ENCODE assay signal across 8 cellular contexts in the genomic region with DNA sequence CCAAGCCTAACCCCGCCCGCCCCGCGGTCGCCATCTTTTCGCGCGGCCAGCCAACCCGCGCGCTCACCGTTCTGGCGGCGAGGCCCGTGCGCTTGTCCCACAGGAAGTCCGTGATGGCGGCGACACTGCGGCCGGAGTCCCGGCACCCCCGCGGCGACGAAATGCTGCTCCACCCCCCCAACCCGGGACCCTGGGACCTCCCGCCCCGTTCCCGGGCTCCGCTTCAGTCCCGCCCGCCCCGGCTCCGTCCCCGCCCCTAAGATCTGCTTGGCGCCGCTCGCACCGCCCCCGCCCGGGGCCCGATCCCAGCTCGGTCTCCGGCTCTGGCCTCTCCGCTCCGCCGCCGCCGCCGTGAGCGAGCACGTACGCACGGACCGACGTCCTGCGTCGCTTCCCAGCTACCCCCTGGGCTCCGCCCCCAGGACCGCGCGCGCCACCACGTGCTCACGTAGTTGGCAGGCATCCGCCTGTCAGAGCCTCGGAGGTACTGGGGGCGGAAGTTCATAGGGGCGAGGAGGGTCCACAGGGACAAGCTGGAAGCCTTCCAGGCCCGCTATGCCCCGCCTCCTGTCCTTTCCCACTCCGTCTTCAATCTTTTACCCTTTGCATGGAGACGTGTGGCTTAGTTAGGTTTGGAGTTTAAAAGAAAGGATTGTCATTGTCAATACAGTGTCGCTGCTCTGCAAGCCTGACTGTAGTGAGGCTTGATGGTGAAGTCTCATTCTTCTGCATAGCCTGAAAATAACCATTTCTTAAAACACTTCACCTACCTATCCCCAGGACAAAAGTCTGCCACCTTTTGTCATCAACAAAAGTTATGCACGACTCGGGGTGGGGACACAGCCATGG. TPM values are rescaled to one million over a fixed set of nuclear protein-coding genes. Genes with fewer than 3 reads are reported as not detected.
DNase-seq lines count a peak whose midpoint lies in the region; ATAC-seq and TF ChIP-seq lines count a peak whose summit lies in the region.

TSS of gene CLK2 (minus strand) at position 371 of the 849 bp plus-strand sequence. CDS start 2,527 bp downstream, outside the sequence.

- H3K36me3 ChIP-seq in BLaER1: peaks cover 35% of the 10 kb centered on the region

- peaks cover 50% of the 10 kb centered on the region for H3K4me1 Mint-ChIP-seq in activated CD4-positive, alpha-beta T cell treated with anti-CD3 and anti-CD28 coated beads, Interleukin-2, amount 10 ng/mL, durations not matched to agents 7 days and 5 days

- H3K9me3 Mint-ChIP-seq in activated CD4-positive, alpha-beta T cell treated with anti-CD3 and anti-CD28 coated beads, Interleukin-2, amount 10 ng/mL, durations not matched to agents 7 days and 5 days: no peaks in the 10 kb centered on the region

- H3K27me3 ChIP-seq in BLaER1: no peaks in the 10 kb centered on the region

- peak within 1 kb of the TSS; percentile 91 for H3K9ac ChIP-seq in BLaER1

- H3K4me3 Mint-ChIP-seq in activated CD4-positive, alpha-beta T cell treated with anti-CD3 and anti-CD28 coated beads, Interleukin-2, amount 10 ng/mL, durations not matched to agents 7 days and 5 days: peak within 1 kb of the TSS; percentile 80

- H3K36me3 Mint-ChIP-seq in activated CD4-positive, alpha-beta T cell treated with anti-CD3 and anti-CD28 coated beads, Interleukin-2, amount 10 ng/mL, durations not matched to agents 7 days and 5 days (ENCODE audit: low read depth): peaks cover 33% of the 10 kb centered on the region

- POLR2A ChIA-PET in activated CD4-positive, alpha-beta T cell treated with anti-CD3 and anti-CD28 coated beads, Interleukin-2, amount 10 ng/mL, durations not matched to agents 7 days and 5 days (lab: Charles Lee): interaction anchor here (0.5 kb wide), 1 partner anchor 291 kb away, joined by 4 read pairs; no protein-coding TSS in a partner anchor

- H3K4me2 ChIP-seq in BLaER1: peak within 1 kb of the TSS; percentile 86

- H3K4me1 ChIP-seq in BLaER1: peaks cover 37% of the 10 kb centered on the region

- H3K27ac ChIP-seq in BLaER1: peak within 1 kb of the TSS; percentile 88
- H3K27ac ChIP-seq in coronary artery: peak within 1 kb of the TSS; percentile 100

- H3K9me3 ChIP-seq in BLaER1: no peaks in the 10 kb centered on the region

- DNase-seq in NCI-H748 (lab: John Stamatoyannopoulos, UW; ENCODE audit: unreplicated experiment): peak; percentile 99
- peak; percentile 96 for DNase-seq in activated CD4-positive, alpha-beta T cell treated with anti-CD3 and anti-CD28 coated beads, Interleukin-2, amount 10 ng/mL, durations not matched to agents 7 days and 5 days
- DNase-seq in coronary artery (ENCODE audit: low spot score): peak; percentile 96
- DNase-seq in left kidney (ENCODE audit: low read depth, low spot score): peak; percentile 99
- peak; percentile 96 to 99 for DNase-seq in stimulated activated CD4-positive, alpha-beta T cell treated with anti-CD3 and anti-CD28 coated beads, Interleukin-2, amount 100 ng/mL, for 24 hours

- no peak for TF ChIP-seq CTCF in coronary artery (IDR thresholded peaks at IDR 0.05)

- peaks cover under 1% of the 10 kb centered on the region for H3K27me3 Mint-ChIP-seq in activated CD4-positive, alpha-beta T cell treated with anti-CD3 and anti-CD28 coated beads, Interleukin-2, amount 10 ng/mL, durations not matched to agents 7 days and 5 days

- H4K20me1 ChIP-seq in BLaER1: peaks cover 42% of the 10 kb centered on the region

- H3K4me3 ChIP-seq in BLaER1 (peak within 1 kb of the TSS; percentile 80), coronary artery (peak within 1 kb of the TSS; percentile 95)

- peak within 1 kb of the TSS; percentile 86 for H3K27ac Mint-ChIP-seq in activated CD4-positive, alpha-beta T cell treated with anti-CD3 and anti-CD28 coated beads, Interleukin-2, amount 10 ng/mL, durations not matched to agents 7 days and 5 days

- CTCF ChIA-PET in activated CD4-positive, alpha-beta T cell treated with anti-CD3 and anti-CD28 coated beads, Interleukin-2, amount 10 ng/mL, durations not matched to agents 7 days and 5 days (lab: Charles Lee): interaction anchor here (0.5 to 7.7 kb wide), 7 partner anchors 11 to 324 kb away, joined by 3 to 48 read pairs (median 4); partner anchors contain the start of genes KRTCAP2 and SCAMP3

- ATAC-seq in GM19351 (IDR thresholded peaks at IDR 0.05; ENCODE audit: unreplicated experiment) (peak; percentile 73), HG03521 (IDR thresholded peaks at IDR 0.05; ENCODE audit: unreplicated experiment) (peak; percentile 84)

RNA-seq across cellular contexts. Expression of gene CLK2, which starts in this region (rescaled TPM):
- 100 to 1,000 TPM in 1 of 2 experiments, 10 to 100 TPM in 1; 100.0 to 104 TPM for total RNA-seq in activated CD4-positive, alpha-beta T cell treated with anti-CD3 and anti-CD28 coated beads, Interleukin-2, amount 10 ng/mL, durations not matched to agents 7 days and 5 days

Comparison
In these comparisons a context has a peak if more than half of its experiments do, and no peak if none do; other contexts are left out.
1. Peak in every context shown above with its lines: DNase-seq, ATAC-seq, H3K4me3 ChIP-seq and H3K27ac ChIP-seq.